1 cellular context compared by ENCODE assay signal in genomic region chr5:137751869-137752491, GRCh38.
A peak's percentile ranks its signal among the peaks of the same experiment; 100 is the strongest.
TF ChIP-seq lines count a peak whose summit lies in the region.

No MANE protein-coding gene starts in this region.

TF ChIP-seq in IMR-90, 13 proteins besides CTCF, POLR2A, EP300 and RAD21 (continued from another document):
- TF ChIP-seq CEBPB (IDR thresholded peaks at IDR 0.05; ENCODE audit: low read depth, low read length) = peak; percentile 83
TF ChIP-seq in IMR-90: peak in this region for 2.
